ENCODE assay signal across 8 cellular contexts in the genomic region with DNA sequence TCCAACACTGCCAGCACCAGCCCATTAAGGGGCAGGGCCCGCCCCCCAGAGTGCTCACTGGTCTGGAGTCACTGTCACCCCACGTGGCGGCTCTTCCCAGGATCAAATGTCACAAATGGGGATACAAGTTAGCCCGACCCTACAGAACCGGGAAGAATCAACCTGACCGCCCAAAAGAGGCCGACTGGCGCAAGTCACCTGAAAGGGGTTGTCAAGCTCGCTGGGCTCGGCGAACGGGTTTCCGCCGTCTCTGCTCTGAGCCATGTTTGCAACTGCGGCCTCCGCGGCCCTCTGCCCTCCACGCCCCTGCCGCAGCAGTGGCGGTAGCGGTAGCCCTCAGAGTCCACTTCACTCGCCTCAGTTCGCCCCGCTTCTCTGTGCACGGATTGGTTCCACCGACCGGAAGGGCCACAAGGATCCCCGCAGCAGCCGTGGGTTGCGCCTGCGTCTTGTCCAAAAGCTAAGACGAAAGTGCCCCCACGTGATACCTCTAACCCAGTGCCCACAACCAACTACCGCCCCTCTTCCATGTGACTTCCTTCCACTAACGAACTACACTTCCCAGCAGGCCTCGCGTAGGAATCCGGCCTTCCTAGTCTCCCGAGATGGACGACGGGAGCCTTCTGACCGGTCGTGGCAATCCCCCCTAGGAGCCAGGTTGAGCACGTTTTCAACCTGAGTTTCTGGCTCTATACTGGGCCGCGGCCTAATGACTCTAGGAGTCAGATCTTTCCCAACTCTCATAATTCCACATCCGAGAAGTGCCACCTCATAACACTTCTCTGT. TPM values are rescaled to one million over a fixed set of nuclear protein-coding genes. Genes with fewer than 3 reads are reported as not detected.
A peak's percentile ranks its signal among the peaks of the same experiment; 100 is the strongest.
DNase-seq lines count a peak whose midpoint lies in the region; ATAC-seq and TF ChIP-seq lines count a peak whose summit lies in the region.

A gene (minus strand): TSS at position 473 of the 786 bp plus-strand sequence. CDS start 209 bp downstream, at position 264.

- in situ Hi-C loops in GM13976 (cut with MboI; ENCODE audit: low sequenced_read_pairs, unreplicated experiment), result no loop called here

- H3K27ac Mint-ChIP-seq in progenitor cell of endocrine pancreas, result peak within 1 kb of the TSS; percentile 94

- peak within 1 kb of the TSS; percentile 94 for H3K4me3 Mint-ChIP-seq in progenitor cell of endocrine pancreas (ENCODE audit: low read depth)

- no peaks in the 10 kb centered on the region for H3K27me3 Mint-ChIP-seq in progenitor cell of endocrine pancreas

- peak; percentile 92 for ATAC-seq in HG02870 (IDR thresholded peaks at IDR 0.05; ENCODE audit: unreplicated experiment)
- ATAC-seq in left cardiac atrium, result peak; percentile 98 to 99

- H3K36me3 Mint-ChIP-seq in progenitor cell of endocrine pancreas (ENCODE audit: insufficient read depth), result peaks cover 17% of the 10 kb centered on the region

- H3K9me3 Mint-ChIP-seq in progenitor cell of endocrine pancreas (ENCODE audit: low read depth), result no peaks in the 10 kb centered on the region

- no peak for TF ChIP-seq CTCF in GM13976 (IDR thresholded peaks at IDR 0.05; ENCODE audit: borderline replicate concordance, control extremely low read depth, extremely low read depth, insufficient read depth, missing control alignments)
- TF ChIP-seq CTCF in progenitor cell of endocrine pancreas (IDR thresholded peaks at IDR 0.05; ENCODE audit: unreplicated experiment), result no peak

- peaks cover 20% of the 10 kb centered on the region for H3K4me1 Mint-ChIP-seq in progenitor cell of endocrine pancreas (ENCODE audit: low read depth)

- intact Hi-C loops in T-helper 1 cell treated with Interleukin-12 subunit alpha and Interleukin-12 subunit beta and Interleukin-4 antibody, amounts not matched to agents 30 ng/mL and 1 ng/mL, for 36 hours (cut with micrococcal nuclease), result loop anchor here (1.0 to 2.0 kb wide), 7 partner anchors 11 to 759 kb away; a partner anchor contains a TSS
- intact Hi-C loops in left cardiac atrium (cut with DNase I), result no loop called here

- DNase-seq in GM13976 (ENCODE audit: low spot score) (peak; percentile 97), NCI-H146 treated with DMSO at 0.1 percent for 48 hours (lab: John Stamatoyannopoulos, UW; ENCODE audit: unreplicated experiment) (peak; percentile 95), amniotic epithelial cell (ENCODE audit: low read depth) (peak; percentile 99), left cardiac atrium (peak; percentile 97), progenitor cell of endocrine pancreas (ENCODE audit: low spot score, unreplicated experiment) (peak; percentile 83), ureter (ENCODE audit: low spot score) (peak; percentile 97)

RNA-seq across cellular contexts. Expression of the gene that starts here (rescaled TPM):
- total RNA-seq in T-helper 1 cell treated with Interleukin-12 subunit alpha and Interleukin-12 subunit beta and Interleukin-4 antibody, amounts not matched to agents 30 ng/mL and 1 ng/mL, for 36 hours, result 152 and 165 TPM in 2 replicates
- 10 to 100 TPM; 53.6 to 66.4 TPM for total RNA-seq in left cardiac atrium
- 53.1 and 57.1 TPM in 2 replicates for total RNA-seq in progenitor cell of endocrine pancreas
- total RNA-seq in ureter, result 62.6 TPM

Comparison
In these comparisons a context has a peak if more than half of its experiments do, and no peak if none do; other contexts are left out.
1. Peak in every context shown above with its lines: DNase-seq and ATAC-seq.